10 cellular contexts compared by ENCODE assay signal in the genomic region with DNA sequence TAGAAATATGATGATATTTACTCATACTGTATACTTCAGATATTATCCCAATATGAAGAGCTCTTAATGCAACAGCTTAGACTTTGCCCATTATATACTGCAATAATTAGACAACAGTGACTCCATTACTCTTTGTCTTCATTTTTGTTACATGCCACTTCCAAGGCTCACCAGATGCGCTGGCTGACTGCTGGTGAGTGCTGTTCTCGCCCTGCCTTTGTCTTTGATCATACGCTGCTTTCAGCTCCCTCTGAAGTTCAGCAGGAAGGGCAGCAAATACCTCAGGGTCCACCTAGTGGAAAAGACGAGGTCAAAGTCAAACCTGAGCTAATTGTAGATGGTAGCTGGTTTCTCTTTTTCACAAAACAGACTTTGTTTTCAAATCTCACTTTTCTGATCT.
DNase-seq lines count a peak whose midpoint lies in the region; ATAC-seq and TF ChIP-seq lines count a peak whose summit lies in the region.
"Had no signal": no experiment of that assay in that cellular context is flagged by ENCODE, and none has a peak within 500 bp of the region (broad histone marks: within the 10 kb centered on the region; RNA-seq: fewer than 3 reads in every experiment).

No MANE protein-coding gene starts in this region.

- no peak overlapping the region for H2AFZ ChIP-seq in hepatocyte

- no peaks in the 10 kb centered on the region for H3K9me2 ChIP-seq in hepatocyte (replicated peaks; ENCODE audit: insufficient read depth)

- H3K4me3 ChIP-seq in hepatocyte (no peak overlapping the region), gastrocnemius medialis (no peak overlapping the region)

- intact Hi-C loops in activated CD4-positive, alpha-beta T cell treated with anti-CD3 and anti-CD28 coated beads for 36 hours (cut with DNase I, micrococcal nuclease), result no loop called here
- intact Hi-C loops in activated CD4-positive, alpha-beta memory T cell treated with anti-CD3 and anti-CD28 coated beads for 36 hours (cut with micrococcal nuclease), result no loop called here
- intact Hi-C loops in gastrocnemius medialis (cut with DNase I; ENCODE audit: low total_unique reads), result no loop called here

- H3K27me3 ChIP-seq in hepatocyte (no peaks in the 10 kb centered on the region), gastrocnemius medialis (no peaks in the 10 kb centered on the region)
- H3K27me3 ChIP-seq: foreskin keratinocyte had no signal

- peaks cover 48% of the 10 kb centered on the region for H3K36me3 Mint-ChIP-seq in activated CD4-positive, alpha-beta T cell treated with anti-CD3 and anti-CD28 coated beads for 36 hours (ENCODE audit: low read depth)
- peaks cover 42% of the 10 kb centered on the region for H3K36me3 Mint-ChIP-seq in activated CD4-positive, alpha-beta memory T cell treated with anti-CD3 and anti-CD28 coated beads for 36 hours

- CTCF ChIA-PET in activated CD4-positive, alpha-beta T cell treated with anti-CD3 and anti-CD28 coated beads for 36 hours (lab: Charles Lee), result interaction anchor here (0.6 to 1.0 kb wide), 2 partner anchors 88 to 193 kb away, joined by 3 to 4 read pairs; no protein-coding TSS in a partner anchor
- CTCF ChIA-PET in activated CD4-positive, alpha-beta memory T cell treated with anti-CD3 and anti-CD28 coated beads for 36 hours (lab: Charles Lee), result no interaction called here

- H3K9me3 ChIP-seq in hepatocyte (ENCODE audit: low read depth), result no peaks in the 10 kb centered on the region
- no peaks in the 10 kb centered on the region for H3K9me3 ChIP-seq in gastrocnemius medialis

- TF ChIP-seq POLR2A in gastrocnemius medialis (IDR thresholded peaks at IDR 0.05), result no peak

- peak overlapping the region; percentile 27 for H3K4me2 ChIP-seq in hepatocyte

- peak overlapping the region; percentile 49 for H3K27ac Mint-ChIP-seq in activated CD4-positive, alpha-beta T cell treated with anti-CD3 and anti-CD28 coated beads for 36 hours
- peak overlapping the region; percentile 69 for H3K27ac Mint-ChIP-seq in activated CD4-positive, alpha-beta memory T cell treated with anti-CD3 and anti-CD28 coated beads for 36 hours

- H3K4me1 Mint-ChIP-seq in activated CD4-positive, alpha-beta T cell treated with anti-CD3 and anti-CD28 coated beads for 36 hours, result peaks cover 11% of the 10 kb centered on the region
- H3K4me1 Mint-ChIP-seq in activated CD4-positive, alpha-beta memory T cell treated with anti-CD3 and anti-CD28 coated beads for 36 hours (ENCODE audit: low read depth), result peaks cover 10% of the 10 kb centered on the region

- no peaks in the 10 kb centered on the region for H3K79me2 ChIP-seq in hepatocyte

- peak; percentile 18 for ATAC-seq in activated CD4-positive, alpha-beta T cell treated with anti-CD3 and anti-CD28 coated beads for 36 hours
- no peak for ATAC-seq in gastrocnemius medialis
- no peak for ATAC-seq in GM21515 (IDR thresholded peaks at IDR 0.05; ENCODE audit: unreplicated experiment)
- ATAC-seq in HG02938 (IDR thresholded peaks at IDR 0.05; ENCODE audit: unreplicated experiment), result no peak

- TF ChIP-seq CTCF in hepatocyte (IDR thresholded peaks at IDR 0.05; ENCODE audit: poor library complexity) (peak; percentile 16), gastrocnemius medialis (IDR thresholded peaks at IDR 0.05 in 4 of 5, conservative IDR thresholded peaks at IDR 0.05 in 1 of 5) (no peak)

- H3K36me3 ChIP-seq in hepatocyte (replicated peaks; ENCODE audit: insufficient read depth, low read depth) (peaks cover 3% of the 10 kb centered on the region), gastrocnemius medialis (peaks cover 0 to 82% of the 10 kb centered on the region in 2 donors)

- H3K27ac ChIP-seq in hepatocyte, result peak overlapping the region; percentile 58
- peak overlapping the region; percentile 71 to 81 (median 80) for H3K27ac ChIP-seq in gastrocnemius medialis
- H3K27ac ChIP-seq: foreskin keratinocyte had no signal

- no peaks in the 10 kb centered on the region for H4K20me1 ChIP-seq in hepatocyte (ENCODE audit: insufficient read depth, poor library complexity, severe bottlenecking)

- H3K4me3 Mint-ChIP-seq in activated CD4-positive, alpha-beta T cell treated with anti-CD3 and anti-CD28 coated beads for 36 hours, result no peak overlapping the region
- H3K4me3 Mint-ChIP-seq in activated CD4-positive, alpha-beta memory T cell treated with anti-CD3 and anti-CD28 coated beads for 36 hours, result no peak overlapping the region

- 51% methylated on average over 4 of the region's 4 CpGs for WGBS in hepatocyte (ENCODE audit: low lambda C conversion rate, missing lambda C conversion rate)

- no peaks in the 10 kb centered on the region for H3K9me3 Mint-ChIP-seq in activated CD4-positive, alpha-beta T cell treated with anti-CD3 and anti-CD28 coated beads for 36 hours (ENCODE audit: low read depth)
- no peaks in the 10 kb centered on the region for H3K9me3 Mint-ChIP-seq in activated CD4-positive, alpha-beta memory T cell treated with anti-CD3 and anti-CD28 coated beads for 36 hours

- DNase-seq in activated CD4-positive, alpha-beta T cell treated with anti-CD3 and anti-CD28 coated beads for 36 hours, result peak; percentile 16
- DNase-seq in activated CD4-positive, alpha-beta T cell treated with anti-CD3 and anti-CD28 coated beads for 4 hours, result no peak
- DNase-seq in activated CD4-positive, alpha-beta memory T cell treated with anti-CD3 and anti-CD28 coated beads for 36 hours, result no peak
- peak; percentile 40 for DNase-seq in hepatocyte (ENCODE audit: low spot score)
- no peak for DNase-seq in gastrocnemius medialis
- DNase-seq in NCI-H2171 treated with DMSO at 0.1 percent for 48 hours (lab: John Stamatoyannopoulos, UW), result no peak
- DNase-seq: aorta, foreskin keratinocyte had no signal

- H3K27me3 Mint-ChIP-seq in activated CD4-positive, alpha-beta T cell treated with anti-CD3 and anti-CD28 coated beads for 36 hours, result no peaks in the 10 kb centered on the region
- H3K27me3 Mint-ChIP-seq in activated CD4-positive, alpha-beta memory T cell treated with anti-CD3 and anti-CD28 coated beads for 36 hours, result no peaks in the 10 kb centered on the region

- H3K4me1 ChIP-seq in hepatocyte (ENCODE audit: insufficient read depth) (peaks cover 5% of the 10 kb centered on the region), gastrocnemius medialis (peaks cover 23 to 24% of the 10 kb centered on the region in 2 donors)

- in situ Hi-C loops in gastrocnemius medialis (cut with MboI; ENCODE audit: low sequenced_read_pairs in 4 of 4), result no loop called here

- POLR2A ChIA-PET in activated CD4-positive, alpha-beta T cell treated with anti-CD3 and anti-CD28 coated beads for 36 hours (lab: Charles Lee), result interaction anchor here (0.7 kb wide), 1 partner anchor 17 kb away, joined by 6 read pairs; no protein-coding TSS in a partner anchor
- POLR2A ChIA-PET in activated CD4-positive, alpha-beta memory T cell treated with anti-CD3 and anti-CD28 coated beads for 36 hours (lab: Charles Lee), result no interaction called here

Comparison
In these comparisons a context has a peak if more than half of its experiments do, and no peak if none do; other contexts are left out.
1. DNase-seq: peak in activated CD4-positive, alpha-beta T cell treated with anti-CD3 and anti-CD28 coated beads for 36 hours (single experiment) and hepatocyte (single experiment); none in activated CD4-positive, alpha-beta T cell treated with anti-CD3 and anti-CD28 coated beads for 4 hours (0 of 2), activated CD4-positive, alpha-beta memory T cell treated with anti-CD3 and anti-CD28 coated beads for 36 hours (single experiment), gastrocnemius medialis (0 of 2) and NCI-H2171 treated with DMSO at 0.1 percent for 48 hours (single experiment).